11 cellular contexts compared by ENCODE assay signal in the genomic region with DNA sequence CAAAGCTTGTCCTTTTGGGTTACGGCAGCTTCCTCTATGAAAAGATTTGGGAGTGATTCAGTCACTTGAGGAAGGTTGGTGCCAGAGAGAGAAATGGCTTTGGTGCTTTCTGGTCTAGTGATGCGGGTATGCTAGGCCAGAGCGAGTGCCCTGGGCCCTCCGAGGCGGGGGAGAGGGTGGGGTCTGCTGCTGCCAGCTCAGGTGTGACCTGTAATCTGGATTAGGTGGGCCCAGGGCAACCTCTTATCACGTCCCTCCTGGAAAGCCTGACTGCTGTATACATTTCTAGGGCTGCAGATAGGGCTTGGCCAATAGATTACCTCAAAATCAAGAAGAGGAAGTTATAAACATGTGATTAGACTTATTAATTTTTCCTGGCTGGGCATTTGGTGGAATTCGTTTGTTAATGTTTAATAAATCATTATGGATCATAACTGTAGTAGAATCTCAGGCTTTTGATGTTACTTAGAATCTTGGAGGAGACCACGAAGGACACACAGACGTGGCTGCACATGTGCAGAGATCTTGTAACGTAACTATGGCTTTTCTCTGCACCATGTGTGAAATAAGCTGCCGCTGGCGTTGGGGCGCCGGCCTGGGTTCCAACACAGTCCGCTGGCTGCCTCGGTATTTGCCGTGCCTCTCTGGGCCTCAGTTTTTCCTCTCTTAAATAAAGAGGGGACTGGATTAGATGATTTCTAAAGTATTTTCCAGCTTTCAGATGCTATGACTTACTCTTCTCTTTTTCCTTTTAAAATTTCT. TPM values are rescaled to one million over a fixed set of nuclear protein-coding genes. Genes with fewer than 3 reads are reported as not detected.
DNase-seq lines count a peak whose midpoint lies in the region; ATAC-seq and TF ChIP-seq lines count a peak whose summit lies in the region.
"Had no signal": no experiment of that assay in that cellular context is flagged by ENCODE, and none has a peak within 500 bp of the region (broad histone marks: within the 10 kb centered on the region; RNA-seq: fewer than 3 reads in every experiment).

No MANE protein-coding gene starts in this region.

- no peak overlapping the region for H3K27ac Mint-ChIP-seq in CD8-positive, alpha-beta T cell
- H3K27ac Mint-ChIP-seq in activated naive CD8-positive, alpha-beta T cell treated with anti-CD3 and anti-CD28 coated beads, Interleukin-2, amount 10 ng/mL, durations not matched to agents 7 days and 5 days: peak overlapping the region; percentile 65
- H3K27ac Mint-ChIP-seq in naive thymus-derived CD8-positive, alpha-beta T cell: peak overlapping the region in 4 of 10 donors; percentile 0 to 92 (median 16)
- no peak overlapping the region for H3K27ac Mint-ChIP-seq in osteocyte (ENCODE audit: unreplicated experiment)

- CTCF ChIA-PET in CD8-positive, alpha-beta T cell (lab: Charles Lee): interaction anchor here (1.4 to 2.1 kb wide), 4 partner anchors 9 to 88 kb away, joined by 3 to 14 read pairs (median 8); no protein-coding TSS in a partner anchor

- POLR2A ChIA-PET in CD8-positive, alpha-beta T cell (lab: Charles Lee): no interaction called here
- POLR2A ChIA-PET in activated naive CD8-positive, alpha-beta T cell treated with anti-CD3 and anti-CD28 coated beads, Interleukin-2, amount 10 ng/mL, durations not matched to agents 7 days and 5 days (lab: Charles Lee): interaction anchor here (1.0 to 3.6 kb wide), 3 partner anchors 36 to 79 kb away, joined by 3 to 18 read pairs (median 4); no protein-coding TSS in a partner anchor
- POLR2A ChIA-PET in naive thymus-derived CD8-positive, alpha-beta T cell (lab: Charles Lee): interaction anchor here (0.5 kb wide), 1 partner anchor 58 kb away, joined by 3 read pairs; no protein-coding TSS in a partner anchor

- TF ChIP-seq CTCF in CD8-positive, alpha-beta T cell (IDR thresholded peaks at IDR 0.05): no peak
- TF ChIP-seq CTCF in osteocyte (IDR thresholded peaks at IDR 0.05): no peak
- TF ChIP-seq CTCF in GM20000 (IDR thresholded peaks at IDR 0.05; ENCODE audit: extremely low read depth, missing control alignments): no peak

- no peak overlapping the region for H3K27ac ChIP-seq in CD8-positive, alpha-beta T cell (ENCODE audit: low read depth, low read length)

- H3K4me1 ChIP-seq in CD8-positive, alpha-beta T cell (ENCODE audit: insufficient read depth, low read length): peaks cover 39% of the 10 kb centered on the region

- no peak for ATAC-seq in CD8-positive, alpha-beta T cell
- no peak for ATAC-seq in activated naive CD8-positive, alpha-beta T cell treated with anti-CD3 and anti-CD28 coated beads, Interleukin-2, amount 10 ng/mL, durations not matched to agents 7 days and 5 days (ENCODE audit: low read depth)
- no peak for ATAC-seq in naive thymus-derived CD8-positive, alpha-beta T cell
- ATAC-seq in HG02981 (IDR thresholded peaks at IDR 0.05; ENCODE audit: unreplicated experiment): no peak
- ATAC-seq: left cardiac atrium had no signal

- no peak overlapping the region for H3K4me3 ChIP-seq in CD8-positive, alpha-beta T cell (ENCODE audit: low read depth, low read length)

- intact Hi-C loops in CD8-positive, alpha-beta T cell (cut with DNase I, micrococcal nuclease): loop anchor here in 1 of 2 experiments (5.0 kb wide), 1 partner anchor 1403 kb away; no protein-coding TSS in a partner anchor

- peak overlapping the region; percentile 83 for H3K4me3 Mint-ChIP-seq in CD8-positive, alpha-beta T cell
- peak overlapping the region; percentile 86 for H3K4me3 Mint-ChIP-seq in activated naive CD8-positive, alpha-beta T cell treated with anti-CD3 and anti-CD28 coated beads, Interleukin-2, amount 10 ng/mL, durations not matched to agents 7 days and 5 days
- peak overlapping the region in 9 of 10 donors; percentile 40 to 91 (median 85) for H3K4me3 Mint-ChIP-seq in naive thymus-derived CD8-positive, alpha-beta T cell
- H3K4me3 Mint-ChIP-seq in osteocyte (ENCODE audit: unreplicated experiment): no peak overlapping the region

- no peaks in the 10 kb centered on the region for H3K27me3 ChIP-seq in CD8-positive, alpha-beta T cell (ENCODE audit: insufficient read depth, low read length)

- H3K9me3 Mint-ChIP-seq in CD8-positive, alpha-beta T cell: no peaks in the 10 kb centered on the region
- no peaks in the 10 kb centered on the region for H3K9me3 Mint-ChIP-seq in activated naive CD8-positive, alpha-beta T cell treated with anti-CD3 and anti-CD28 coated beads, Interleukin-2, amount 10 ng/mL, durations not matched to agents 7 days and 5 days
- no peaks in the 10 kb centered on the region for H3K9me3 Mint-ChIP-seq in naive thymus-derived CD8-positive, alpha-beta T cell
- no peaks in the 10 kb centered on the region for H3K9me3 Mint-ChIP-seq in osteocyte (ENCODE audit: unreplicated experiment)

- no peaks in the 10 kb centered on the region for H3K9me3 ChIP-seq in CD8-positive, alpha-beta T cell (ENCODE audit: low read length)

- peaks cover 58% of the 10 kb centered on the region for H3K4me1 Mint-ChIP-seq in CD8-positive, alpha-beta T cell (ENCODE audit: low read depth)
- peaks cover 66% of the 10 kb centered on the region for H3K4me1 Mint-ChIP-seq in activated naive CD8-positive, alpha-beta T cell treated with anti-CD3 and anti-CD28 coated beads, Interleukin-2, amount 10 ng/mL, durations not matched to agents 7 days and 5 days
- peaks cover 23 to 75% (median 52%) of the 10 kb centered on the region in 4 donors for H3K4me1 Mint-ChIP-seq in naive thymus-derived CD8-positive, alpha-beta T cell
- peaks cover 8% of the 10 kb centered on the region for H3K4me1 Mint-ChIP-seq in osteocyte (ENCODE audit: unreplicated experiment)

- H3K27me3 Mint-ChIP-seq in CD8-positive, alpha-beta T cell (ENCODE audit: low read depth): no peaks in the 10 kb centered on the region
- peaks cover 6% of the 10 kb centered on the region for H3K27me3 Mint-ChIP-seq in activated naive CD8-positive, alpha-beta T cell treated with anti-CD3 and anti-CD28 coated beads, Interleukin-2, amount 10 ng/mL, durations not matched to agents 7 days and 5 days
- H3K27me3 Mint-ChIP-seq in naive thymus-derived CD8-positive, alpha-beta T cell: no peaks in the 10 kb centered on the region
- peaks cover 71% of the 10 kb centered on the region for H3K27me3 Mint-ChIP-seq in osteocyte (ENCODE audit: unreplicated experiment)

- TF ChIP-seq POLR2A in GM15510 (IDR thresholded peaks at IDR 0.05; ENCODE audit: borderline replicate concordance, extremely low read depth, insufficient read length): peak; percentile 22

- DNase-seq in CD8-positive, alpha-beta T cell: no peak
- DNase-seq in activated naive CD8-positive, alpha-beta T cell treated with anti-CD3 and anti-CD28 coated beads, Interleukin-2, amount 10 ng/mL, durations not matched to agents 7 days and 5 days: peak; percentile 31
- DNase-seq in naive thymus-derived CD8-positive, alpha-beta T cell: no peak
- DNase-seq in osteocyte (ENCODE audit: extremely low spot score, unreplicated experiment) (no peak), GM20000 (ENCODE audit: low spot score) (no peak), nucleus accumbens (lab: John Stamatoyannopoulos, UW) (no peak)
- DNase-seq: left cardiac atrium had no signal

- peaks cover 5% of the 10 kb centered on the region for H3K36me3 Mint-ChIP-seq in CD8-positive, alpha-beta T cell
- peaks cover 28% of the 10 kb centered on the region for H3K36me3 Mint-ChIP-seq in activated naive CD8-positive, alpha-beta T cell treated with anti-CD3 and anti-CD28 coated beads, Interleukin-2, amount 10 ng/mL, durations not matched to agents 7 days and 5 days
- no peaks in the 10 kb centered on the region for H3K36me3 Mint-ChIP-seq in naive thymus-derived CD8-positive, alpha-beta T cell
- H3K36me3 Mint-ChIP-seq in osteocyte (ENCODE audit: unreplicated experiment): no peaks in the 10 kb centered on the region

- H3K36me3 ChIP-seq in CD8-positive, alpha-beta T cell (ENCODE audit: insufficient read depth, low read length): no peaks in the 10 kb centered on the region

RNA-seq across cellular contexts. Expression of gene IRF8, which starts 1.2 kb away (rescaled TPM):
- 10 to 100 TPM; 23.0 to 25.5 TPM for total RNA-seq in CD8-positive, alpha-beta T cell
- 10 to 100 TPM; 27.8 to 30.8 TPM for total RNA-seq in activated naive CD8-positive, alpha-beta T cell treated with anti-CD3 and anti-CD28 coated beads, Interleukin-2, amount 10 ng/mL, durations not matched to agents 7 days and 5 days
- total RNA-seq in naive thymus-derived CD8-positive, alpha-beta T cell: 10 to 100 TPM; 17.6 to 17.8 TPM
- 1 to 10 TPM; 2.0 to 5.8 (median 3.2) TPM for polyA plus RNA-seq in naive thymus-derived CD8-positive, alpha-beta T cell
- not detected in 2 replicates for total RNA-seq in osteocyte
- total RNA-seq: fibroblast of lung, MCF 10A had no signal

Comparison
In these comparisons a context has a peak if more than half of its experiments do, and no peak if none do; other contexts are left out.
1. RNA of gene IRF8, which starts 1.2 kb away (total RNA-seq): 27.8 to 30.8 TPM in activated naive CD8-positive, alpha-beta T cell treated with anti-CD3 and anti-CD28 coated beads, Interleukin-2, amount 10 ng/mL, durations not matched to agents 7 days and 5 days, 23.0 to 25.5 TPM in CD8-positive, alpha-beta T cell and 17.6 to 17.8 TPM in naive thymus-derived CD8-positive, alpha-beta T cell; not detected in osteocyte; every median in the first group is over 10 times any median in the second.